In the genomic region with DNA sequence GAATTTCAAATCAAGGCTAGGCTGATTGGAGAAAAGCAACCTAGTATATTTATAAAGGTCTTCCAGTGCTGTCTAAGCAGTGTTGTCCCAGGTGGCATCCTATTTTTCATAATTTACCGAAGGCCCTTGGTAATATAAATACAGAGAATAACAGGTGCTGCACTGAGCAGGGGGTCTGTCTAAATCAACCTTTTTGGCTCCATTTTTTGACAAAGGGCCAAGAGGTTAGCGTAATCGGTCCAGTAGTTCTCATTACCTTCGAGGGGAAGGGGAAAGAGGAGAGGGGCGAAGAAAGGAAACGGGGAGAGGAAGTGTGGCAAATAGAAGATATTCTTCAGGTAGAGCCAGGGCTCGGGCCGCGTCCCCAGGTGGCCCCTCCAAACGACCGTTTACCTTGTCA, we compare ENCODE assay signal across 8 cellular contexts. TPM values are rescaled to one million over a fixed set of nuclear protein-coding genes. Genes with fewer than 3 reads are reported as not detected.
DNase-seq lines count a peak whose midpoint lies in the region; ATAC-seq, FAIRE-seq and TF ChIP-seq lines count a peak whose summit lies in the region.

No MANE protein-coding gene starts in this region.

- H3K4me1 Mint-ChIP-seq in T-helper 17 cell, result peaks cover 37% of the 10 kb centered on the region

- no peaks in the 10 kb centered on the region for H3K27me3 ChIP-seq in foreskin keratinocyte
- no peaks in the 10 kb centered on the region for H3K27me3 ChIP-seq in sigmoid colon

- peak overlapping the region; percentile 97 for H3K27ac Mint-ChIP-seq in T-helper 17 cell

- H3K4me1 ChIP-seq in foreskin keratinocyte (peaks cover 18% of the 10 kb centered on the region), sigmoid colon (peaks cover 0 to 28% (median 25%) of the 10 kb centered on the region in 4 donors)

- H3K4me3 Mint-ChIP-seq in T-helper 17 cell, result peak overlapping the region; percentile 89

- no peaks in the 10 kb centered on the region for H3K27me3 Mint-ChIP-seq in T-helper 17 cell

- intact Hi-C loops in sigmoid colon (cut with DNase I), result loop anchor here (5.0 to 10.0 kb wide), 4 partner anchors 513 to 1153 kb away; partner anchors contain the start of genes LNX2, POLR1D and POMP

- H3K36me3 ChIP-seq in sigmoid colon, result no peaks in the 10 kb centered on the region

- TF ChIP-seq CTCF in foreskin keratinocyte (conservative IDR thresholded peaks at IDR 0.05) (no peak), sigmoid colon (IDR thresholded peaks at IDR 0.05) (no peak)

- 1% methylated on average over 11 of the region's 11 CpGs for WGBS in sigmoid colon, 2 donors

- H3K27ac ChIP-seq in foreskin keratinocyte, result peak overlapping the region; percentile 96
- H3K27ac ChIP-seq in sigmoid colon, result peak overlapping the region; percentile 94 to 100 (median 99)

- no peak for FAIRE-seq in urothelium cell line (lab: Jason Lieb, UNC)

- H3K36me3 Mint-ChIP-seq in T-helper 17 cell (ENCODE audit: low read depth), result no peaks in the 10 kb centered on the region

- peak overlapping the region; percentile 74 to 100 (median 99) for H3K4me3 ChIP-seq in sigmoid colon

- DNase-seq in NCI-H1105 treated with DMSO at 0.1 percent for 48 hours (lab: John Stamatoyannopoulos, UW) (peak; percentile 38), NCI-H1105 (lab: John Stamatoyannopoulos, UW) (no peak), T-helper 17 cell (no peak), foreskin keratinocyte (peak in 1 of 2 donors; percentile 7), sigmoid colon (no peak), SIG-M5 treated with dmso at 0.1 percent for 504 hours (lab: John Stamatoyannopoulos, UW; ENCODE audit: unreplicated experiment) (no peak), urothelium cell line (ENCODE audit: low spot score) (no peak)

- H3K9me3 ChIP-seq in T-helper 17 cell (ENCODE audit: control insufficient read depth, low read length, poor library complexity, severe bottlenecking), result no peaks in the 10 kb centered on the region
- H3K9me3 ChIP-seq in sigmoid colon, result no peaks in the 10 kb centered on the region

- TF ChIP-seq EP300 in sigmoid colon (IDR thresholded peaks at IDR 0.05), result no peak

- ATAC-seq in HG03103 (IDR thresholded peaks at IDR 0.05; ENCODE audit: low read depth, unreplicated experiment) (peak; percentile 2), T-helper 17 cell (no peak), foreskin keratinocyte (no peak)

- no peak for TF ChIP-seq POLR2A in sigmoid colon (IDR thresholded peaks at IDR 0.05)

RNA-seq across cellular contexts. Expression of gene PAN3, which starts 0.8 kb away (rescaled TPM):
- total RNA-seq in T-helper 17 cell, result 10 to 100 TPM; 67.2 to 70.2 TPM
- total RNA-seq in foreskin keratinocyte, result 16.5 and 16.9 TPM in 2 replicates
- 3.9 and 4.6 TPM in 2 replicates for polyA plus RNA-seq in foreskin keratinocyte
- total RNA-seq in sigmoid colon, result 10 to 100 TPM; 39.2 to 43.3 (median 41.7) TPM
- polyA plus RNA-seq in sigmoid colon, result 10 to 100 TPM in 1 of 3 donors, 1 to 10 TPM in 2; 5.1 to 12.0 (median 6.6) TPM

RNA-seq across cellular contexts. Expression of gene FLT3, which starts 37.2 kb away (rescaled TPM):
- total RNA-seq in T-helper 17 cell, result under 1 TPM; 0.22 to 0.70 TPM
- not detected in 2 replicates for total RNA-seq in foreskin keratinocyte
- polyA plus RNA-seq in foreskin keratinocyte, result not detected in 2 replicates
- 1 to 10 TPM; 1.8 to 3.5 (median 2.1) TPM for total RNA-seq in sigmoid colon
- polyA plus RNA-seq in sigmoid colon, result 1 to 10 TPM in 1 of 3 donors, under 1 TPM in 1, not detected in 1; 0.23 to 2.0 TPM
